ENCODE assay signal across 10 cellular contexts in the genomic region with DNA sequence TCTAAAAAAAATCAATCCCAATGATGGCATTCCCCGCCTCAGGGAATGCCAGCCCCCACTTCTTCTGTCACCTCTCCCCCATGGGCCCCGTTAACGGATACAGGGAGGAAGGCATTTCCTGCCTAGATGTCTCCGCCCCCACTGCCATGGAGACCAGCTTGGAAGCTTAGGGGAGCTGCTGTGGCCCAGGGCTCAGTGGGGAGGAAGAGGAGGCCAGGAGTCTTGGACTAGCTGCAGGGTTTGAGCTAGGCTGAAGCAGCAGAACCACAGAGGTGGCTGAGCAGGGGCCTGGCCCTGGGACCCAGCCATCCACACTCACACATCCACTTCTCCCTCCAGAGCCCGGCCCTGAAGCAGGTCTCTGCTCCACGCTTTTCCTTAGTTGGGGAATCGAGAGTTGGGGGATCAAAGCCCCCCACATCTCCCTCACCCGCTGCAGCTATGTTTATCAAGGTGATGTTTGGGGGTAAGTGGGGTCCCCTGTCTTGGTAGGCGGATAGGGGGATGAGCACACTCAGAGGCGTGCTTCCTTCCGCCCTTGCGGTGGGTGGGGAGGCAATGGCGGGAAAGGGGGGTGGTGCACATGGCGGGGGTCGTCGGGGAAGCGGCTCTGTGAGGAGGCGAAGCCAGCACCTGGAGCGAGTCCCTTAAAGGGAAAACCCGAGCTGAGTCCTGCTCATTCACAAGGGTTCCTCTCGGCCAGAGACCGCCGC. TPM values are rescaled to one million over a fixed set of nuclear protein-coding genes. Genes with fewer than 3 reads are reported as not detected.
DNase-seq lines count a peak whose midpoint lies in the region; ATAC-seq and TF ChIP-seq lines count a peak whose summit lies in the region.
"Had no signal": no experiment of that assay in that cellular context is flagged by ENCODE, and none has a peak within 500 bp of the region (broad histone marks: within the 10 kb centered on the region; RNA-seq: fewer than 3 reads in every experiment).

A gene with protein sequence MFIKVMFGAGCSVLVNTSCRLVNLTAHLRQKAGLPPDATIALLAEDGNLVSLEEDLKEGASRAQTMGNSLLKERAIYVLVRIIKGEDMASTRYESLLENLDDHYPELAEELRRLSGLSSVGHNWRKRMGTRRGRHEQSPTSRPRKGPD (plus strand): TSS at position 125 of the 713 bp plus-strand sequence. CDS start 317 bp downstream, at position 442.

- H3K79me2 ChIP-seq in OCI-LY1 (ENCODE audit: insufficient read depth, low read length), result peaks cover 3% of the 10 kb centered on the region; the same call in 1 of the 2 replicates

- TF ChIP-seq CTCF in GM12864 (IDR thresholded peaks at IDR 0.05; ENCODE audit: low read depth, low read length, missing control alignments), result no peak
- TF ChIP-seq CTCF in OCI-LY1 (IDR thresholded peaks at IDR 0.05; ENCODE audit: low read length), result no peak
- no peak for TF ChIP-seq CTCF in retinal pigment epithelial cell (conservative IDR thresholded peaks at IDR 0.05; ENCODE audit: low read depth, low read length)
- no peak for TF ChIP-seq CTCF in ovary (IDR thresholded peaks at IDR 0.05)

- ATAC-seq in GM18502 (IDR thresholded peaks at IDR 0.05; ENCODE audit: poor library complexity, unreplicated experiment), result no peak
- ATAC-seq: PC-3 had no signal

- H3K4me3 ChIP-seq in GM12864 (ENCODE audit: low read depth, low read length) (peak within 1 kb of the TSS; percentile 20), OCI-LY1 (ENCODE audit: low read depth, low read length, poor library complexity, severe bottlenecking) (peak within 1 kb of the TSS; percentile 82), retinal pigment epithelial cell (ENCODE audit: low read length) (peak within 1 kb of the TSS; percentile 32), ovary (no peak within 1 kb of the TSS)
- peak within 1 kb of the TSS; percentile 48 for H3K4me3 ChIP-seq in effector memory CD4-positive, alpha-beta T cell (ENCODE audit: insufficient read depth, low read depth, low read length, poor library complexity, severe bottlenecking)

- H3K27ac ChIP-seq in OCI-LY1 (ENCODE audit: low read depth, low read length, poor library complexity, severe bottlenecking), result peak within 1 kb of the TSS; percentile 57
- H3K27ac ChIP-seq in effector memory CD4-positive, alpha-beta T cell (ENCODE audit: insufficient read depth, low read length, poor library complexity, severe bottlenecking), result no peak within 1 kb of the TSS
- no peak within 1 kb of the TSS for H3K27ac ChIP-seq in ovary

- no peaks in the 10 kb centered on the region for H3K9me3 ChIP-seq in OCI-LY1 (ENCODE audit: low read length)
- no peaks in the 10 kb centered on the region for H3K9me3 ChIP-seq in effector memory CD4-positive, alpha-beta T cell (ENCODE audit: control insufficient read depth, low read length)
- no peaks in the 10 kb centered on the region for H3K9me3 ChIP-seq in ovary

- intact Hi-C loops in ovary (cut with DNase I), result loop anchor here in 1 of 4 donors (5.0 kb wide), 1 partner anchor 51 kb away; no protein-coding TSS in a partner anchor

- TF ChIP-seq POLR2A in ovary (IDR thresholded peaks at IDR 0.05), result no peak

- no peak for DNase-seq in GM12864 (ENCODE audit: low read depth)
- DNase-seq in effector memory CD4-positive, alpha-beta T cell, result no peak
- DNase-seq in retinal pigment epithelial cell (ENCODE audit: low read depth), result no peak
- no peak for DNase-seq in ovary
- no peak for DNase-seq in germinal center (ENCODE audit: low spot score)
- DNase-seq in SK-N-DZ (ENCODE audit: low spot score), result no peak
- DNase-seq: PC-3 had no signal

- TF ChIP-seq EP300 in ovary (IDR thresholded peaks at IDR 0.05), result no peak

- no peaks in the 10 kb centered on the region for H3K9me2 ChIP-seq in OCI-LY1 (ENCODE audit: low read depth, low read length)

- no peaks in the 10 kb centered on the region for H3K27me3 ChIP-seq in OCI-LY1 (ENCODE audit: insufficient read depth, low read length)
- H3K27me3 ChIP-seq in effector memory CD4-positive, alpha-beta T cell (replicated peaks; ENCODE audit: control insufficient read depth, insufficient read depth, low read length, poor library complexity, severe bottlenecking), result no peaks in the 10 kb centered on the region
- H3K27me3 ChIP-seq in ovary, result no peaks in the 10 kb centered on the region

- 40 to 47% (median 44%) methylated on average over 22 to 23 of the region's 23 CpGs for WGBS in ovary, 3 donors

- H4K20me1 ChIP-seq in OCI-LY1 (ENCODE audit: insufficient read depth, low read length), result no peaks in the 10 kb centered on the region

- H3K9ac ChIP-seq in OCI-LY1 (ENCODE audit: low read length), result peak within 1 kb of the TSS; percentile 13; the same call in 1 of the 2 replicates

- H3F3A ChIP-seq in OCI-LY1 (ENCODE audit: insufficient read depth, low read length), result peaks cover 3% of the 10 kb centered on the region; the same call in 1 of the 2 replicates

- H3K4me2 ChIP-seq in OCI-LY1 (ENCODE audit: low read length), result peak within 1 kb of the TSS; percentile 79

- peaks cover 39% of the 10 kb centered on the region for H3K36me3 ChIP-seq in OCI-LY1 (ENCODE audit: insufficient read depth, low read length)
- no peaks in the 10 kb centered on the region for H3K36me3 ChIP-seq in effector memory CD4-positive, alpha-beta T cell (ENCODE audit: control insufficient read depth, insufficient read depth, low read length)
- no peaks in the 10 kb centered on the region for H3K36me3 ChIP-seq in ovary

- H3K4me1 ChIP-seq in OCI-LY1 (ENCODE audit: insufficient read depth, low read length, severe bottlenecking), result peaks cover 46% of the 10 kb centered on the region
- H3K4me1 ChIP-seq in effector memory CD4-positive, alpha-beta T cell (ENCODE audit: control insufficient read depth, insufficient read depth, low read length, poor library complexity, severe bottlenecking), result peaks cover 26% of the 10 kb centered on the region
- H3K4me1 ChIP-seq in ovary (ENCODE audit: insufficient read depth), result peaks cover 6% of the 10 kb centered on the region

- no peak within 1 kb of the TSS for H2AFZ ChIP-seq in OCI-LY1 (ENCODE audit: low read length)

RNA-seq across cellular contexts. Expression of the gene that starts here (rescaled TPM):
- 1 to 10 TPM in 4 of 7 donors, under 1 TPM in 3; 0.48 to 6.5 (median 1.1) TPM for total RNA-seq in ovary
- polyA plus RNA-seq in ovary, result under 1 TPM; 0.28 to 0.77 TPM
- 0.13 TPM in 1 of 2 replicates, not detected in the other for polyA plus RNA-seq in SK-N-DZ (2014; cell fraction: cytosol; rRNA removed)
- polyA plus RNA-seq in SK-N-DZ (2014; cell fraction: nucleus; rRNA removed), result 0.10 and 0.27 TPM in 2 replicates
- total RNA-seq: PC-3, skeletal muscle tissue had no signal
